In genomic region chrX:15686818-15687685, GRCh38 we compare ENCODE assay signal across 9 cellular contexts. TPM values are rescaled to one million over a fixed set of nuclear protein-coding genes. Genes with fewer than 3 reads are reported as not detected.
A peak's percentile ranks its signal among the peaks of the same experiment; 100 is the strongest.
DNase-seq lines count a peak whose midpoint lies in the region; ATAC-seq and TF ChIP-seq lines count a peak whose summit lies in the region.
"Had no signal": no experiment of that assay in that cellular context is flagged by ENCODE, and none has a peak within 500 bp of the region (broad histone marks: within the 10 kb centered on the region; RNA-seq: fewer than 3 reads in every experiment).

No MANE protein-coding gene starts in this region.

- H3K36me3 ChIP-seq in neuronal stem cell (replicated peaks in 1 of 2; ENCODE audit: control insufficient read depth in 2 of 2, insufficient read depth in 2 of 2, low read length in 2 of 2): peaks cover 0 to 26% of the 10 kb centered on the region in 2 donors
- peaks cover 0 to 15% of the 10 kb centered on the region in 2 donors for H3K36me3 ChIP-seq in vagina

- H3K36me3 Mint-ChIP-seq in CD14-positive monocyte: peaks cover 33 to 73% of the 10 kb centered on the region in 2 donors
- H3K36me3 Mint-ChIP-seq in activated T-cell treated with anti-CD3 and anti-CD28 coated beads, Interleukin-2, amount 50 U/mL, for 4 hours (ENCODE audit: insufficient read depth): peaks cover 8% of the 10 kb centered on the region

- H3K9me3 Mint-ChIP-seq in CD14-positive monocyte: no peaks in the 10 kb centered on the region
- no peaks in the 10 kb centered on the region for H3K9me3 Mint-ChIP-seq in activated T-cell treated with anti-CD3 and anti-CD28 coated beads, Interleukin-2, amount 50 U/mL, for 4 hours
- H3K9me3 Mint-ChIP-seq: IgD-negative memory B cell had no signal

- H2BK5ac ChIP-seq in neuronal stem cell (ENCODE audit: low read length): no peak overlapping the region

- peaks cover 0 to 4% (median 1%) of the 10 kb centered on the region in 3 donors for H3K27me3 Mint-ChIP-seq in CD14-positive monocyte (ENCODE audit: low read depth in 3 of 3)
- H3K27me3 Mint-ChIP-seq in activated T-cell treated with anti-CD3 and anti-CD28 coated beads, Interleukin-2, amount 50 U/mL, for 4 hours (ENCODE audit: low read depth): no peaks in the 10 kb centered on the region
- H3K27me3 Mint-ChIP-seq: IgD-negative memory B cell had no signal

- no peak overlapping the region for H2BK12ac ChIP-seq in neuronal stem cell (ENCODE audit: low read length)

- H3K4me2 ChIP-seq in neuronal stem cell (ENCODE audit: insufficient read depth, low read length, poor library complexity, severe bottlenecking): no peak overlapping the region

- intact Hi-C loops in CD14-positive monocyte (cut with micrococcal nuclease): loop anchor here in 1 of 2 donors (10.0 kb wide), 1 partner anchor 812 kb away; the partner anchor contains the start of genes FANCB and MOSPD2
- intact Hi-C loops in vagina (cut with DNase I): no loop called here

- H3K27ac ChIP-seq in HL-60 (replicated peaks) (no peak overlapping the region), neuronal stem cell (replicated peaks; ENCODE audit: low read length) (no peak overlapping the region), vagina (no peak overlapping the region)

- peak; percentile 41 for DNase-seq in CD14-positive monocyte (ENCODE audit: low spot score)
- DNase-seq in GM19240 (ENCODE audit: insufficient read length, low spot score): peak; percentile 41
- DNase-seq in HL-60 (ENCODE audit: low read depth in 1 of 2, low spot score in 1 of 2): peak in 1 of 2 experiments; percentile 69
- DNase-seq in OCI-M1 (lab: John Stamatoyannopoulos, UW): peak; percentile 77
- peak; percentile 56 for DNase-seq in activated T-cell treated with anti-CD3 and anti-CD28 coated beads, Interleukin-2, amount 50 U/mL, for 4 hours
- peak; percentile 30 for DNase-seq in fibroblast of gingiva (ENCODE audit: low read depth)
- peak; percentile 31 for DNase-seq in neuronal stem cell (ENCODE audit: low spot score)
- DNase-seq in vagina (ENCODE audit: extremely low spot score in 2 of 2): no peak

- TF ChIP-seq CTCF in CD14-positive monocyte (IDR thresholded peaks at IDR 0.05) (peak; percentile 64), HL-60 (IDR thresholded peaks at IDR 0.05; ENCODE audit: insufficient read depth, low read length) (peak; percentile 43), vagina (IDR thresholded peaks at IDR 0.05) (peak in 2 of 3 experiments; percentile 58 to 66)

- H2AK5ac ChIP-seq in neuronal stem cell (ENCODE audit: low read depth, low read length): no peak overlapping the region

- no peak overlapping the region for H3K4me3 Mint-ChIP-seq in CD14-positive monocyte
- H3K4me3 Mint-ChIP-seq in activated T-cell treated with anti-CD3 and anti-CD28 coated beads, Interleukin-2, amount 50 U/mL, for 4 hours: no peak overlapping the region
- H3K4me3 Mint-ChIP-seq: IgD-negative memory B cell had no signal

- peak overlapping the region in 3 of 7 donors; percentile 81 to 87 (median 82) for H3K27ac Mint-ChIP-seq in CD14-positive monocyte
- H3K27ac Mint-ChIP-seq: IgD-negative memory B cell had no signal

- no peak overlapping the region for H3K9ac ChIP-seq in neuronal stem cell (ENCODE audit: low read depth, low read length, poor library complexity)

- H3K18ac ChIP-seq in neuronal stem cell (ENCODE audit: low read length): no peak overlapping the region

- ATAC-seq in activated T-cell treated with anti-CD3 and anti-CD28 coated beads, Interleukin-2, amount 50 U/mL, for 4 hours: peak in 1 of 2 donors; percentile 62

- H2BK120ac ChIP-seq in neuronal stem cell (ENCODE audit: low read depth, low read length): no peak overlapping the region

- H3K9me3 ChIP-seq in neuronal stem cell (replicated peaks in 1 of 2; ENCODE audit: control insufficient read depth in 2 of 2, insufficient read depth in 1 of 2, low read depth in 1 of 2, low read length in 2 of 2) (no peaks in the 10 kb centered on the region), vagina (no peaks in the 10 kb centered on the region)

- H3K27me3 ChIP-seq in HL-60 (ENCODE audit: insufficient read depth, poor library complexity, severe bottlenecking) (no peaks in the 10 kb centered on the region), neuronal stem cell (ENCODE audit: control insufficient read depth in 3 of 3, insufficient read depth in 3 of 3, low read depth in 1 of 3, low read length in 3 of 3) (peaks cover 0 to 6% (median 0%) of the 10 kb centered on the region in 3 experiments), vagina (no peaks in the 10 kb centered on the region)

- H4K8ac ChIP-seq in neuronal stem cell (ENCODE audit: low read depth, low read length): no peak overlapping the region

- H3K4ac ChIP-seq in neuronal stem cell (ENCODE audit: low read length): no peak overlapping the region

- no peak overlapping the region for H3K14ac ChIP-seq in neuronal stem cell (ENCODE audit: low read length)

- no peak overlapping the region for H2AFZ ChIP-seq in neuronal stem cell (ENCODE audit: low read length)

- H2BK15ac ChIP-seq in neuronal stem cell (ENCODE audit: low read length): no peak overlapping the region

- no peak overlapping the region for H4K91ac ChIP-seq in neuronal stem cell (ENCODE audit: low read depth, low read length, poor library complexity)

- no peak overlapping the region for H3K23ac ChIP-seq in neuronal stem cell (ENCODE audit: low read depth, low read length, poor library complexity)

- H3K4me1 ChIP-seq in neuronal stem cell (ENCODE audit: control insufficient read depth in 2 of 2, insufficient read depth in 1 of 2, low read depth in 1 of 2, low read length in 2 of 2): no peaks in the 10 kb centered on the region
- H3K4me1 ChIP-seq in vagina: peaks cover 5% of the 10 kb centered on the region

- no CpG with 5 or more reads among the region's 6 CpGs for WGBS in neuronal stem cell (ENCODE audit: extremely low coverage in 2 of 2, insufficient read length in 2 of 2, insufficient replicate concordance in 1 of 2), 2 donors

- no peaks in the 10 kb centered on the region for H3K79me1 ChIP-seq in neuronal stem cell (ENCODE audit: low read depth, low read length)

- no peak for TF ChIP-seq POLR2A in vagina (IDR thresholded peaks at IDR 0.05)

- peaks cover 19% of the 10 kb centered on the region for H3K4me1 Mint-ChIP-seq in CD14-positive monocyte
- peaks cover 6% of the 10 kb centered on the region for H3K4me1 Mint-ChIP-seq in activated T-cell treated with anti-CD3 and anti-CD28 coated beads, Interleukin-2, amount 50 U/mL, for 4 hours (ENCODE audit: low read depth)

- H3K4me3 ChIP-seq in HL-60 (replicated peaks; ENCODE audit: insufficient read depth, low read length) (no peak overlapping the region), neuronal stem cell (ENCODE audit: low read length in 2 of 2) (no peak overlapping the region), vagina (no peak overlapping the region)

RNA-seq across cellular contexts. Expression of gene CLTRN, which starts 22.4 kb away (rescaled TPM):
- not detected for polyA plus RNA-seq in CD14-positive monocyte
- total RNA-seq in activated T-cell treated with anti-CD3 and anti-CD28 coated beads, Interleukin-2, amount 50 U/mL, for 4 hours: under 1 TPM in 1 of 3 donors, not detected in 2; 0.16 TPM
- 2.3 TPM for polyA plus RNA-seq in neuronal stem cell (2013, experiment 1 of 2)
- polyA plus RNA-seq in neuronal stem cell (2013, experiment 2 of 2): 2.5 TPM
- not detected for total RNA-seq in vagina
- polyA plus RNA-seq: IgD-negative memory B cell had no signal

RNA-seq across cellular contexts. Expression of gene CA5B, which starts 51.0 kb away (rescaled TPM):
- 10 to 100 TPM in 1 of 2 donors, 1 to 10 TPM in 1; 6.2 to 24.4 TPM for polyA plus RNA-seq in CD14-positive monocyte
- 1 to 10 TPM; 3.7 to 5.4 (median 5.2) TPM for total RNA-seq in activated T-cell treated with anti-CD3 and anti-CD28 coated beads, Interleukin-2, amount 50 U/mL, for 4 hours
- polyA plus RNA-seq in neuronal stem cell (2013, experiment 1 of 2): 3.3 TPM
- polyA plus RNA-seq in neuronal stem cell (2013, experiment 2 of 2): 3.4 TPM
- 24.6 TPM for total RNA-seq in vagina

Comparison
In these comparisons a context has a peak if more than half of its experiments do, and no peak if none do; other contexts are left out.
1. DNase-seq: peak in CD14-positive monocyte (single experiment), GM19240 (single experiment), OCI-M1 (single experiment), activated T-cell treated with anti-CD3 and anti-CD28 coated beads, Interleukin-2, amount 50 U/mL, for 4 hours (single experiment), fibroblast of gingiva (single experiment) and neuronal stem cell (single experiment); none in vagina (0 of 2).
2. Peak in every context shown above with its lines, with median percentiles within 50 percentile points of each other: CTCF ChIP-seq.